8 cellular contexts compared by ENCODE assay signal in the genomic region with DNA sequence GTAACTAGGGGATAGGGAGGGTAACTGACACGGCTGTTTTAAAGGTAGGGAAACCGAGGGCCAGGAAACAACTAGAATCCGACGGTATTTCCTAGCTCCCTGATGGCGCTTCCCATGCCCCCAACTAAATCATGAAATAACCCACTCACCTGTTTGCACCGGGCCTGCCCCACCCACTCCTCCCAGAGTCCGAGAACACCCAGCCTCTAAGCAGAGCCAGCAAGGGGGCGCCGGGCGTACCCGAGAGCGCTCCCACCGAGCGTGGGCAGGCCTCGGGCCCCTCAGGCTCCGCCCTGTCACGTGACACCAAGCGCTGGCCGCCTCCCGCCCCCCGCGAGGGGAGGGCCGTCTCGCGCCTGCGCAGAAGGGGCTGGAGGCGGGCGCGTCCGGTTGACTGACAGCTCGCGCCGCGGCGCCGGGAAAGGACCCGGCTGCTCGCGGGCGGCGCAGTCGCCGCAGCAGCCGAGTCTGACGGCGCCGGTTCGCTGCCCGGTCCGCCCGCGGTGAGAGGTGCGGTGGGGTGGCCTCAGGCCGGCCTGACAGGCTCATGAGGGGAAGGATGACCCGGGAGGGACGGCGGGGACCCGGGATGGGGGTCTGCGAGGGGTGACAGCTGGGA. TPM values are rescaled to one million over a fixed set of nuclear protein-coding genes. Genes with fewer than 3 reads are reported as not detected.
DNase-seq lines count a peak whose midpoint lies in the region; ATAC-seq and TF ChIP-seq lines count a peak whose summit lies in the region.

A gene with protein sequence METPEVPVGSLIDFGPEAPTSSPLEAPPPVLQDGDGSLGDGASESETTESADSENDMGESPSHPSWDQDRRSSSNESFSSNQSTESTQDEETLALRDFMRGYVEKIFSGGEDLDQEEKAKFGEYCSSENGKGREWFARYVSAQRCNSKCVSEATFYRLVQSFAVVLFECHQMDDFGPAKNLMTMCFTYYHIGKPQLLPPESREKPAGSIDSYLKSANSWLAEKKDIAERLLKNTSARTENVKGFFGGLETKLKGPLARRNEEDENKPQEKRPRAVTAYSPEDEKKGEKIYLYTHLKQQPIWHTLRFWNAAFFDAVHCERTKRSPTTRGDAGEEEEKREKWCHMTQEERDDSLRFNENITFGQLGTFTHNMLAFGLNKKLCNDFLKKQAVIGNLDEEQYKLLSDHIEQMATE (plus strand): TSS at position 447 of the 619 bp plus-strand sequence. CDS start 39,277 bp downstream, outside the sequence.

- peak within 1 kb of the TSS; percentile 98 for H3K4me3 Mint-ChIP-seq in CD4-positive, alpha-beta T cell
- H3K4me3 Mint-ChIP-seq in activated CD8-positive, alpha-beta T cell treated with anti-CD3 and anti-CD28 coated beads for 36 hours, result peak within 1 kb of the TSS; percentile 85

- DNase-seq in CD4-positive, alpha-beta T cell, result peak; percentile 91 to 98 (median 95)
- DNase-seq in NCI-H82 (lab: John Stamatoyannopoulos, UW), result peak; percentile 96
- DNase-seq in activated CD8-positive, alpha-beta T cell treated with anti-CD3 and anti-CD28 coated beads for 36 hours, result peak; percentile 95
- DNase-seq in ecto neural progenitor cell (ENCODE audit: low spot score), result peak; percentile 96
- peak; percentile 94 to 97 for DNase-seq in lung microvascular endothelial cell (ENCODE audit: low read depth in 2 of 2)
- DNase-seq in stimulated activated CD4-positive, alpha-beta T cell treated with anti-CD3 and anti-CD28 coated beads, TNF-alpha, amount 100 ng/mL, for 4 hours (ENCODE audit: low read depth in 3 of 3), result peak; percentile 94 to 97 (median 94)

- peak; percentile 64 for ATAC-seq in CD4-positive, alpha-beta T cell (ENCODE audit: poor library complexity)
- ATAC-seq in GM19372 (IDR thresholded peaks at IDR 0.05; ENCODE audit: low read depth, unreplicated experiment) (peak; percentile 88), HG03558 (IDR thresholded peaks at IDR 0.05; ENCODE audit: extremely low read depth, unreplicated experiment) (peak; percentile 65)
- ATAC-seq in activated CD8-positive, alpha-beta T cell treated with anti-CD3 and anti-CD28 coated beads for 36 hours, result peak; percentile 64

- intact Hi-C loops in CD4-positive, alpha-beta T cell (cut with DNase I, micrococcal nuclease), result loop anchor here in 1 of 2 experiments (5.0 to 10.0 kb wide), 2 partner anchors 60 to 523 kb away; a partner anchor contains a TSS
- intact Hi-C loops in activated CD8-positive, alpha-beta T cell treated with anti-CD3 and anti-CD28 coated beads for 36 hours (cut with micrococcal nuclease), result no loop called here

- H3K4me1 Mint-ChIP-seq in CD4-positive, alpha-beta T cell (ENCODE audit: low read depth), result peaks cover 40% of the 10 kb centered on the region
- peaks cover 42% of the 10 kb centered on the region for H3K4me1 Mint-ChIP-seq in activated CD8-positive, alpha-beta T cell treated with anti-CD3 and anti-CD28 coated beads for 36 hours (ENCODE audit: low read depth)

- H3K9me3 ChIP-seq in CD4-positive, alpha-beta T cell (ENCODE audit: control insufficient read depth, low read length), result no peaks in the 10 kb centered on the region

- H3K9me3 Mint-ChIP-seq in CD4-positive, alpha-beta T cell, result no peaks in the 10 kb centered on the region
- H3K9me3 Mint-ChIP-seq in activated CD8-positive, alpha-beta T cell treated with anti-CD3 and anti-CD28 coated beads for 36 hours, result no peaks in the 10 kb centered on the region

- H3K27ac ChIP-seq in CD4-positive, alpha-beta T cell (ENCODE audit: low read depth, low read length), result peak within 1 kb of the TSS; percentile 77

- H3K27me3 ChIP-seq in CD4-positive, alpha-beta T cell (ENCODE audit: control insufficient read depth, insufficient read depth, low read length), result no peaks in the 10 kb centered on the region

- TF ChIP-seq CTCF in CD4-positive, alpha-beta T cell (IDR thresholded peaks at IDR 0.05), result no peak
- no peak for TF ChIP-seq CTCF in activated CD8-positive, alpha-beta T cell treated with anti-CD3 and anti-CD28 coated beads for 36 hours (IDR thresholded peaks at IDR 0.05)

- H3K36me3 Mint-ChIP-seq in CD4-positive, alpha-beta T cell (ENCODE audit: low read depth), result peaks cover 22% of the 10 kb centered on the region
- peaks cover 2% of the 10 kb centered on the region for H3K36me3 Mint-ChIP-seq in activated CD8-positive, alpha-beta T cell treated with anti-CD3 and anti-CD28 coated beads for 36 hours (ENCODE audit: low read depth)

- POLR2A ChIA-PET in CD4-positive, alpha-beta T cell (lab: Charles Lee), result interaction anchor here (1.0 to 2.8 kb wide), 12 partner anchors 11 to 911 kb away, joined by 3 to 43 read pairs (median 9); a partner anchor contains a TSS
- POLR2A ChIA-PET in activated CD8-positive, alpha-beta T cell treated with anti-CD3 and anti-CD28 coated beads for 36 hours (lab: Charles Lee), result interaction anchor here (0.9 to 1.7 kb wide), 8 partner anchors 10 to 60 kb away, joined by 3 to 7 read pairs (median 3); no protein-coding TSS in a partner anchor

- H3K27ac Mint-ChIP-seq in CD4-positive, alpha-beta T cell, result peak within 1 kb of the TSS; percentile 93
- H3K27ac Mint-ChIP-seq in activated CD8-positive, alpha-beta T cell treated with anti-CD3 and anti-CD28 coated beads for 36 hours, result peak within 1 kb of the TSS; percentile 92

- no peaks in the 10 kb centered on the region for H3K27me3 Mint-ChIP-seq in CD4-positive, alpha-beta T cell
- H3K27me3 Mint-ChIP-seq in activated CD8-positive, alpha-beta T cell treated with anti-CD3 and anti-CD28 coated beads for 36 hours, result no peaks in the 10 kb centered on the region

- CTCF ChIA-PET in CD4-positive, alpha-beta T cell (lab: Charles Lee), result interaction anchor here (1.3 to 4.6 kb wide), 4 partner anchors 16 to 88 kb away, joined by 3 to 23 read pairs (median 14); a partner anchor contains a TSS
- CTCF ChIA-PET in activated CD8-positive, alpha-beta T cell treated with anti-CD3 and anti-CD28 coated beads for 36 hours (lab: Charles Lee), result interaction anchor here (0.7 to 3.3 kb wide), 6 partner anchors 15 to 87 kb away, joined by 3 to 24 read pairs (median 4); a partner anchor contains a TSS

RNA-seq across cellular contexts. Expression of the gene that starts here (rescaled TPM):
- total RNA-seq in CD4-positive, alpha-beta T cell, result 10 to 100 TPM in 1 of 2 experiments, 1 to 10 TPM in 1; 9.0 to 10.9 TPM
- total RNA-seq in activated CD8-positive, alpha-beta T cell treated with anti-CD3 and anti-CD28 coated beads for 36 hours, result 1 to 10 TPM; 3.9 to 5.3 TPM
- 14.4 and 20.8 TPM in 2 replicates for total RNA-seq in lung microvascular endothelial cell

Comparison
In these comparisons a context has a peak if more than half of its experiments do, and no peak if none do; other contexts are left out.
1. Peak in every context shown above with its lines: DNase-seq, ATAC-seq and H3K27ac ChIP-seq.